1 cellular context compared by ENCODE assay signal in genomic region chr3:16300881-16301359, GRCh38.
TF ChIP-seq lines count a peak whose summit lies in the region.

No MANE protein-coding gene starts in this region.

TF ChIP-seq in GM23338, 12 proteins besides CTCF, POLR2A, EP300 and RAD21 (continued from another document):
- no peak for TF ChIP-seq ZNF462 (CRISPR knock-in tag; IDR thresholded peaks at IDR 0.05)
- TF ChIP-seq POLR2AphosphoS5 (IDR thresholded peaks at IDR 0.05; ENCODE audit: low read depth): no peak
